ENCODE assay signal across 14 cellular contexts in the genomic region with DNA sequence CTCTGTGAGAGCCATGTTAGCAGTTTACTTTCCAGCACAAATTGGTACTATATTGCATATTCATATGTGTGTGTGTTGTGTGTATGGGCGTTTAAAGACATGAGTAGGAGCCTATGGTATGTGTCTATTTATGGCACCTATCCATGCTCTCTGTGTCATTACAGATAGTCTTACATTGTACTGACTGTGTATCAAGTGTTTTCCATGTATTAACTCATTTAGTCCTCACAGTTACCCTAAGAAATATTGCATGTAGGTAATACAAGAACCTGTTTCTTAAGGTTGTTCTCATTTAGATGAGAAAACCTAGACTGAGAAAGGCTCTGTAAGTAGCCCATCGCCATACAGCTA. TPM values are rescaled to one million over a fixed set of nuclear protein-coding genes. Genes with fewer than 3 reads are reported as not detected.
A peak's percentile ranks its signal among the peaks of the same experiment; 100 is the strongest.
DNase-seq lines count a peak whose midpoint lies in the region; ATAC-seq, FAIRE-seq and TF ChIP-seq lines count a peak whose summit lies in the region.
"Had no signal": no experiment of that assay in that cellular context is flagged by ENCODE, and none has a peak within 500 bp of the region (broad histone marks: within the 10 kb centered on the region; RNA-seq: fewer than 3 reads in every experiment).

No MANE protein-coding gene starts in this region.

- H3K4me3 Mint-ChIP-seq in Caco-2 (ENCODE audit: unreplicated experiment) (peak overlapping the region; percentile 96), HFFc6 (peak overlapping the region; percentile 98)
- H3K4me3 Mint-ChIP-seq in naive thymus-derived CD4-positive, alpha-beta T cell = peak overlapping the region; percentile 68 to 98 (median 95)

- H3K27me3 Mint-ChIP-seq in Caco-2 (ENCODE audit: insufficient read depth, unreplicated experiment) = no peaks in the 10 kb centered on the region
- peaks cover 2% of the 10 kb centered on the region for H3K27me3 Mint-ChIP-seq in HFFc6 (ENCODE audit: insufficient read depth)
- H3K27me3 Mint-ChIP-seq in naive thymus-derived CD4-positive, alpha-beta T cell = no peaks in the 10 kb centered on the region

- H3K9ac ChIP-seq in adipocyte (ENCODE audit: low read length) = no peak overlapping the region

- peaks cover 7% of the 10 kb centered on the region; the same call in 1 of the 2 replicates for H3K4me1 ChIP-seq in Caco-2
- H3K4me1 ChIP-seq in adipocyte (ENCODE audit: control insufficient read depth, insufficient read depth, low read length) = peaks cover 18% of the 10 kb centered on the region
- H3K4me1 ChIP-seq in naive thymus-derived CD4-positive, alpha-beta T cell (ENCODE audit: control insufficient read depth in 2 of 2, insufficient read depth in 2 of 2, low read length in 2 of 2) = peaks cover 15 to 17% of the 10 kb centered on the region in 2 donors
- H3K4me1 ChIP-seq in small intestine (ENCODE audit: control insufficient read depth in 2 of 2, insufficient read depth in 1 of 2, low read depth in 1 of 2, low read length in 1 of 2) = peaks cover 0 to 2% of the 10 kb centered on the region in 2 donors
- H3K4me1 ChIP-seq: uterus had no signal

- H3K27me3 ChIP-seq in Caco-2 (replicated peaks; ENCODE audit: control insufficient read depth, insufficient read depth, low read length) = no peaks in the 10 kb centered on the region
- H3K27me3 ChIP-seq in adipocyte (replicated peaks; ENCODE audit: control insufficient read depth, insufficient read depth, low read length) = no peaks in the 10 kb centered on the region
- no peaks in the 10 kb centered on the region for H3K27me3 ChIP-seq in naive thymus-derived CD4-positive, alpha-beta T cell (ENCODE audit: control insufficient read depth in 2 of 2, insufficient read depth in 2 of 2, low read length in 2 of 2)
- H3K27me3 ChIP-seq in small intestine (ENCODE audit: control insufficient read depth in 2 of 2, insufficient read depth in 2 of 2, low read length in 2 of 2) = no peaks in the 10 kb centered on the region
- H3K27me3 ChIP-seq: heart left ventricle, uterus had no signal

- no TSS peak for BruUV-seq in Caco-2 (replicated peaks; lab: Mats Ljungman, UMichigan)

- intact Hi-C loops in Caco-2 (cut with micrococcal nuclease; ENCODE audit: unreplicated experiment) = loop anchor here (5.0 kb wide), 1 partner anchor 36 kb away; no protein-coding TSS in a partner anchor
- intact Hi-C loops in naive thymus-derived CD4-positive, alpha-beta T cell (cut with micrococcal nuclease) = loop anchor here (5.0 to 10.0 kb wide), 3 partner anchors 116 to 718 kb away; a partner anchor contains a TSS

- ATAC-seq in naive thymus-derived CD4-positive, alpha-beta T cell = no peak
- ATAC-seq in HG02870 (IDR thresholded peaks at IDR 0.05; ENCODE audit: unreplicated experiment) (no peak), GM21528 (IDR thresholded peaks at IDR 0.05; ENCODE audit: low FRiP score, unreplicated experiment) (no peak)
- ATAC-seq: heart left ventricle had no signal

- POLR2A ChIA-PET in Caco-2 (lab: Charles Lee) = no interaction called here
- POLR2A ChIA-PET in naive thymus-derived CD4-positive, alpha-beta T cell (lab: Charles Lee) = interaction anchor here (1.5 to 3.4 kb wide), 2 partner anchors 39 kb away, joined by 5 to 30 read pairs; a partner anchor contains a TSS

- H3K27ac Mint-ChIP-seq in Caco-2 (ENCODE audit: unreplicated experiment) (no peak overlapping the region), HFFc6 (peak overlapping the region; percentile 97)
- peak overlapping the region; percentile 23 to 99 (median 94) for H3K27ac Mint-ChIP-seq in naive thymus-derived CD4-positive, alpha-beta T cell

- H3K9me3 Mint-ChIP-seq in Caco-2 (ENCODE audit: unreplicated experiment) (no peaks in the 10 kb centered on the region), HFFc6 (no peaks in the 10 kb centered on the region)
- peaks cover 0 to 1% (median 0%) of the 10 kb centered on the region in 11 donors for H3K9me3 Mint-ChIP-seq in naive thymus-derived CD4-positive, alpha-beta T cell

- CTCF ChIA-PET in Caco-2 (lab: Charles Lee) = no interaction called here
- CTCF ChIA-PET in naive thymus-derived CD4-positive, alpha-beta T cell (lab: Charles Lee) = no interaction called here

- H3K36me3 Mint-ChIP-seq in Caco-2 (ENCODE audit: insufficient read depth, unreplicated experiment) (peaks cover 25% of the 10 kb centered on the region), HFFc6 (ENCODE audit: low read depth) (peaks cover 11% of the 10 kb centered on the region; the same call in 1 of the 2 replicates)
- H3K36me3 Mint-ChIP-seq in naive thymus-derived CD4-positive, alpha-beta T cell = peaks cover 0 to 10% (median 4%) of the 10 kb centered on the region in 5 donors

- H3K4me3 ChIP-seq in Caco-2 (ENCODE audit: low read depth, low read length) (no peak overlapping the region), adipocyte (ENCODE audit: low read length) (no peak overlapping the region), small intestine (ENCODE audit: low read depth in 1 of 2, low read length in 2 of 2) (no peak overlapping the region)
- H3K4me3 ChIP-seq in naive thymus-derived CD4-positive, alpha-beta T cell (ENCODE audit: low read length) = no peak overlapping the region
- H3K4me3 ChIP-seq: uterus had no signal

- H3K4me1 Mint-ChIP-seq in Caco-2 (ENCODE audit: low read depth, unreplicated experiment) (no peaks in the 10 kb centered on the region), HFFc6 (ENCODE audit: low read depth) (peaks cover 23% of the 10 kb centered on the region)
- H3K4me1 Mint-ChIP-seq in naive thymus-derived CD4-positive, alpha-beta T cell = peaks cover 23 to 44% (median 32%) of the 10 kb centered on the region in 7 donors

- peak overlapping the region; percentile 77 for H3K27ac ChIP-seq in naive thymus-derived CD4-positive, alpha-beta T cell (ENCODE audit: low read depth, low read length)
- no peak overlapping the region for H3K27ac ChIP-seq in small intestine (ENCODE audit: low read depth in 1 of 2, low read length in 1 of 2)
- H3K27ac ChIP-seq: uterus had no signal

- H3K9me3 ChIP-seq in Caco-2 (peaks cover 3% of the 10 kb centered on the region; the same call in 1 of the 2 replicates), adipocyte (ENCODE audit: control insufficient read depth, low read length) (no peaks in the 10 kb centered on the region), small intestine (ENCODE audit: control insufficient read depth, low read depth) (no peaks in the 10 kb centered on the region)
- H3K9me3 ChIP-seq in naive thymus-derived CD4-positive, alpha-beta T cell (ENCODE audit: control insufficient read depth in 2 of 3, low read length in 3 of 3) = no peaks in the 10 kb centered on the region
- H3K9me3 ChIP-seq: heart left ventricle, uterus had no signal

- H3K36me3 ChIP-seq in Caco-2 (ENCODE audit: control insufficient read depth, insufficient read depth, low read length) (peaks cover 3% of the 10 kb centered on the region; the same call in 1 of the 2 replicates), adipocyte (ENCODE audit: control insufficient read depth, insufficient read depth, low read length, severe bottlenecking) (peaks cover 23% of the 10 kb centered on the region), small intestine (ENCODE audit: control insufficient read depth in 2 of 2, insufficient read depth in 2 of 2, low read length in 2 of 2) (peaks cover 0 to 4% of the 10 kb centered on the region in 2 donors)
- H3K36me3 ChIP-seq in naive thymus-derived CD4-positive, alpha-beta T cell (ENCODE audit: control insufficient read depth in 2 of 3, insufficient read depth in 3 of 3, low read length in 3 of 3) = peaks cover 6 to 35% (median 14%) of the 10 kb centered on the region in 3 experiments
- H3K36me3 ChIP-seq: uterus had no signal

- no peak for FAIRE-seq in small intestine (lab: Jason Lieb, UNC)

- WGBS in small intestine, 3 donors = 85 to 93% (median 86%) methylated on average over 2 of the region's 2 CpGs

- TF ChIP-seq CTCF in Caco-2 (IDR thresholded peaks at IDR 0.05; ENCODE audit: insufficient read depth in 1 of 2, low read depth in 1 of 2, low read length in 1 of 2, severe bottlenecking in 1 of 2, unreplicated experiment in 1 of 2) (no peak), HFFc6 (IDR thresholded peaks at IDR 0.05) (no peak)

- DNase-seq in Caco-2 (no peak), HFFc6 (peak; percentile 35), adipocyte (ENCODE audit: low read depth) (peak; percentile 16), small intestine (no peak)
- DNase-seq in naive thymus-derived CD4-positive, alpha-beta T cell = no peak
- no peak for DNase-seq in effector CD4-positive, alpha-beta T cell
- DNase-seq: heart left ventricle, NCI-H2081, uterus had no signal

RNA-seq across cellular contexts. Expression of a gene that starts 1.6 kb away (rescaled TPM):
- total RNA-seq in Caco-2 (2022) = 39.2 and 42.0 TPM in 2 replicates
- 10 to 100 TPM; 43.5 to 51.3 (median 47.4) TPM for total RNA-seq in HFFc6 (2021; fragmentation: NEBNext Ultra II Directional; extraction: Animal tissue kit (Norgen Biotek cat#: 25700))
- total RNA-seq in naive thymus-derived CD4-positive, alpha-beta T cell = 10 to 100 TPM; 12.9 to 29.1 (median 22.1) TPM
- 10 to 100 TPM; 18.8 to 27.1 TPM for polyA plus RNA-seq in naive thymus-derived CD4-positive, alpha-beta T cell
- polyA plus RNA-seq in small intestine = 10 to 100 TPM in 1 of 3 donors, 1 to 10 TPM in 2; 4.6 to 35.4 (median 5.6) TPM

RNA-seq across cellular contexts. Expression of a gene that starts 7.5 kb away (rescaled TPM):
- total RNA-seq in Caco-2 (2022) = not detected in 2 replicates
- total RNA-seq in HFFc6 (2021; fragmentation: NEBNext Ultra II Directional; extraction: Animal tissue kit (Norgen Biotek cat#: 25700)) = not detected
- total RNA-seq in naive thymus-derived CD4-positive, alpha-beta T cell = not detected
- polyA plus RNA-seq in naive thymus-derived CD4-positive, alpha-beta T cell = not detected
- polyA plus RNA-seq in small intestine = 1 to 10 TPM in 2 of 3 donors, not detected in 1; 1.1 to 2.5 TPM
- total RNA-seq: dermis microvascular lymphatic vessel endothelial cell; lung microvascular endothelial cell; T-helper 1 cell treated with Interleukin-12 subunit alpha and Interleukin-12 subunit beta and Interleukin-4 antibody, amounts not matched to agents 30 ng/mL and 1 ng/mL, for 36 hours had no signal

RNA-seq across cellular contexts. Expression of a gene that starts 24.3 kb away (rescaled TPM):
- 12.7 and 13.9 TPM in 2 replicates for total RNA-seq in Caco-2 (2022)
- total RNA-seq in HFFc6 (2021; fragmentation: NEBNext Ultra II Directional; extraction: Animal tissue kit (Norgen Biotek cat#: 25700)) = 10 to 100 TPM; 13.7 to 20.1 (median 15.9) TPM
- total RNA-seq in naive thymus-derived CD4-positive, alpha-beta T cell = 10 to 100 TPM in 3 of 5 experiments, 1 to 10 TPM in 2; 5.5 to 14.1 (median 11.3) TPM
- polyA plus RNA-seq in naive thymus-derived CD4-positive, alpha-beta T cell = 10 to 100 TPM; 10.7 to 18.5 TPM
- polyA plus RNA-seq in small intestine = 1 to 10 TPM; 4.5 to 9.7 (median 4.9) TPM

RNA-seq across cellular contexts. Expression of a gene that starts 39.5 kb away (rescaled TPM):
- 15.9 and 16.7 TPM in 2 replicates for total RNA-seq in Caco-2 (2022)
- 10 to 100 TPM; 14.4 to 18.7 (median 16.4) TPM for total RNA-seq in HFFc6 (2021; fragmentation: NEBNext Ultra II Directional; extraction: Animal tissue kit (Norgen Biotek cat#: 25700))
- total RNA-seq in naive thymus-derived CD4-positive, alpha-beta T cell = 10 to 100 TPM; 17.8 to 39.5 (median 34.1) TPM
- polyA plus RNA-seq in naive thymus-derived CD4-positive, alpha-beta T cell = 10 to 100 TPM; 23.3 to 42.9 TPM
- polyA plus RNA-seq in small intestine = 10 to 100 TPM; 13.2 to 26.8 (median 17.0) TPM

Comparison
In these comparisons a context has a peak if more than half of its experiments do, and no peak if none do; other contexts are left out.
1. DNase-seq: peak in HFFc6 (single experiment) and adipocyte (single experiment); none in Caco-2 (0 of 2), naive thymus-derived CD4-positive, alpha-beta T cell (0 of 9), small intestine (single experiment) and effector CD4-positive, alpha-beta T cell (single experiment).
2. Peak in every context shown above with its lines, with median percentiles within 50 percentile points of each other: H3K4me3 Mint-ChIP-seq.